In the genomic region with DNA sequence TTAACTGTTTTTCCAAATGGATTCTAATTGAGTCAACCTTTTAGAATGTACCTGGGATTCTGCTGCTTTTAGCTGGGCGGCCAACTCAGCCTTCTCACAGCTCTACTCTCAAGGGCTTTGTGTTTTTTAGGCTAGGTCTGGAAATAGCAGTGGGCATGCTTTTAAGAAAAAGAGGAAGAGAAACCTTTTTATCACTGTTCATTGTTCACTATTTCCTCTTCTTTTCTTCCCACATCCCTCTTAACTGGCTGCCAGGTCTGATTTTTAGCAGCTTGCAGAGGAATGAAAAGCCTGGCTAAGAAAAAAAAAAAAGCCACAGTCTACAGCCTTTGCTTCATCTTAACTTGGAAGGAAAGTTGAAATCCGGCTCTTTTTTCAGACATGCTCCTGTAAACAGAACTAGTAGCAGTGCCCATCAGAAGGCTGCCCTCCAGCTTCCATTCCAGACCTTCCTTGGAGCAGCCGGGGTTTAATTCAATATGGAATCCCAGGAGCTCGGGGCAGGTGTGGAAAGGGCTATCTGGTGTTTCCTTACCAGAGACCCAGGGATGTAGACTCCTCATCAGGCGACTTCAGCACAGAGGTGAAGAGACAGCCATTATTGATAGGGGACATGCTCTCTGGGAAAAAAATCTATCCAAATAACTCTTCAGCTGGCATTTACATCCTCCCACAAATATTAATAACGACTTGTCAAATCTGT, we compare ENCODE assay signal across 10 cellular contexts.
DNase-seq lines count a peak whose midpoint lies in the region; ATAC-seq, FAIRE-seq and TF ChIP-seq lines count a peak whose summit lies in the region.
"Had no signal": no experiment of that assay in that cellular context is flagged by ENCODE, and none has a peak within 500 bp of the region (broad histone marks: within the 10 kb centered on the region; RNA-seq: fewer than 3 reads in every experiment).

No MANE protein-coding gene starts in this region.

- TF ChIP-seq POLR2A in NB4 (IDR thresholded peaks at IDR 0.05; ENCODE audit: extremely low read depth, insufficient read length) (no peak), endothelial cell of umbilical vein (IDR thresholded peaks at IDR 0.05; ENCODE audit: low read depth, low read length) (no peak), lower leg skin (IDR thresholded peaks at IDR 0.05) (no peak)

- peak overlapping the region in 1 of 7 donors; percentile 91 for H3K27ac Mint-ChIP-seq in CD4-positive, alpha-beta memory T cell

- H3K4me1 ChIP-seq in CD4-positive, alpha-beta memory T cell (ENCODE audit: insufficient read depth, low read length) = peaks cover 7% of the 10 kb centered on the region
- H3K4me1 ChIP-seq in endothelial cell of umbilical vein (ENCODE audit: control insufficient read depth, extremely low read depth, insufficient read depth, low read length) = peaks cover 3% of the 10 kb centered on the region
- H3K4me1 ChIP-seq: psoas muscle had no signal

- POLR2A ChIA-PET in CD4-positive, alpha-beta memory T cell (lab: Charles Lee; ENCODE audit: partially characterized antibody) = interaction anchor here (1.3 kb wide), 1 partner anchor 406 kb away, joined by 3 read pairs; no protein-coding TSS in a partner anchor
- POLR2A ChIA-PET in endothelial cell of umbilical vein (lab: Charles Lee) = no interaction called here

- no peaks in the 10 kb centered on the region for H3K36me3 Mint-ChIP-seq in CD4-positive, alpha-beta memory T cell

- H3K4me3 ChIP-seq in CD4-positive, alpha-beta memory T cell (ENCODE audit: low read length in 2 of 2) = no peak overlapping the region
- H3K4me3 ChIP-seq in NB4 (ENCODE audit: low read depth, low read length) (no peak overlapping the region), endothelial cell of umbilical vein (replicated peaks in 1 of 3; ENCODE audit: insufficient read depth in 1 of 3, low read depth in 1 of 3, low read length in 3 of 3) (no peak overlapping the region), lower leg skin (ENCODE audit: low read depth, poor library complexity, severe bottlenecking) (no peak overlapping the region)
- H3K4me3 ChIP-seq: psoas muscle had no signal

- peak; percentile 81 for ATAC-seq in GM21423 (IDR thresholded peaks at IDR 0.05; ENCODE audit: unreplicated experiment)
- no peak for ATAC-seq in HG02973 (IDR thresholded peaks at IDR 0.05; ENCODE audit: unreplicated experiment)

- TF ChIP-seq CTCF in NB4 (IDR thresholded peaks at IDR 0.05; ENCODE audit: low read depth, low read length) = no peak
- no peak for TF ChIP-seq CTCF in endothelial cell of umbilical vein (IDR thresholded peaks at IDR 0.05; ENCODE audit: extremely low read depth in 1 of 2, insufficient read depth in 1 of 2, low read depth in 1 of 2, low read length in 2 of 2)
- TF ChIP-seq CTCF in lower leg skin (IDR thresholded peaks at IDR 0.05) = no peak

- peak; percentile 46 for FAIRE-seq in endothelial cell of umbilical vein (lab: Jason Lieb, UNC)

- DNase-seq in CD4-positive, alpha-beta memory T cell = no peak
- peak; percentile 57 for DNase-seq in NB4 (ENCODE audit: low read depth)
- DNase-seq in endothelial cell of umbilical vein (ENCODE audit: low read depth, low spot score) = peak; percentile 13
- DNase-seq in lower leg skin (ENCODE audit: low spot score in 2 of 2) = no peak
- DNase-seq in activated CD4-positive, CD25-positive, alpha-beta regulatory T cell (lab: John Stamatoyannopoulos, UW) = no peak
- DNase-seq in stimulated activated naive CD4-positive, alpha-beta T cell treated with Interleukin-2 at 50 U/mL for 16 hours (lab: John Stamatoyannopoulos, UW) = no peak

- no TSS peak for BruUV-seq in endothelial cell of umbilical vein (replicated peaks; lab: Mats Ljungman, UMichigan)

- no peaks in the 10 kb centered on the region for H3K9me3 ChIP-seq in CD4-positive, alpha-beta memory T cell (ENCODE audit: control insufficient read depth in 1 of 2, low read length in 2 of 2)
- H3K9me3 ChIP-seq in endothelial cell of umbilical vein (replicated peaks; ENCODE audit: control insufficient read depth, insufficient read depth, low read length) = no peaks in the 10 kb centered on the region
- H3K9me3 ChIP-seq: psoas muscle, stomach had no signal

- no peak overlapping the region for H3K4me2 ChIP-seq in endothelial cell of umbilical vein (ENCODE audit: insufficient read depth, low read length)

- no peak overlapping the region for H2AFZ ChIP-seq in endothelial cell of umbilical vein (ENCODE audit: low read depth, low read length)

- CTCF ChIA-PET in CD4-positive, alpha-beta memory T cell (lab: Charles Lee; ENCODE audit: partially characterized antibody) = interaction anchor here (0.7 to 5.2 kb wide), 43 partner anchors 10 to 477 kb away, joined by 3 to 144 read pairs (median 5); partner anchors contain the start of gene GAD1
- CTCF ChIA-PET in endothelial cell of umbilical vein (lab: Charles Lee) = interaction anchor here (0.8 to 6.4 kb wide), 40 partner anchors 10 to 465 kb away, joined by 3 to 115 read pairs (median 5); partner anchors contain the start of genes GAD1 and SP5

- peaks cover 3 to 7% (median 6%) of the 10 kb centered on the region in 4 donors for H3K4me1 Mint-ChIP-seq in CD4-positive, alpha-beta memory T cell

- H3K9me3 Mint-ChIP-seq in CD4-positive, alpha-beta memory T cell = no peaks in the 10 kb centered on the region

- H3K27me3 ChIP-seq in CD4-positive, alpha-beta memory T cell (ENCODE audit: insufficient read depth, low read length) = peaks cover 15% of the 10 kb centered on the region
- H3K27me3 ChIP-seq in endothelial cell of umbilical vein (ENCODE audit: control insufficient read depth in 2 of 2, insufficient read depth in 2 of 2, low read length in 2 of 2) = peaks cover 10 to 32% of the 10 kb centered on the region in 2 experiments

- peaks cover 18 to 34% of the 10 kb centered on the region in 2 donors for H3K27me3 Mint-ChIP-seq in CD4-positive, alpha-beta memory T cell

- H3K9ac ChIP-seq in endothelial cell of umbilical vein (replicated peaks; ENCODE audit: extremely low read depth, insufficient read depth, low read length) = no peak overlapping the region

- no peaks in the 10 kb centered on the region for H3K36me3 ChIP-seq in CD4-positive, alpha-beta memory T cell (ENCODE audit: insufficient read depth, low read length)
- no peaks in the 10 kb centered on the region for H3K36me3 ChIP-seq in endothelial cell of umbilical vein (ENCODE audit: control insufficient read depth in 2 of 2, extremely low read depth in 1 of 2, insufficient read depth in 2 of 2, low read length in 2 of 2)
- H3K36me3 ChIP-seq: stomach had no signal

- peak overlapping the region in 5 of 8 donors; percentile 2 to 79 (median 57) for H3K4me3 Mint-ChIP-seq in CD4-positive, alpha-beta memory T cell

- intact Hi-C loops in CD4-positive, alpha-beta memory T cell (cut with micrococcal nuclease) = loop anchor here (1.0 to 5.0 kb wide), 3 partner anchors 48 to 465 kb away; no protein-coding TSS in a partner anchor
- intact Hi-C loops in endothelial cell of umbilical vein (cut with micrococcal nuclease) (loop anchor here (1.0 to 5.0 kb wide), 3 partner anchors 124 to 404 kb away; no protein-coding TSS in a partner anchor), lower leg skin (cut with DNase I; ENCODE audit: low total_unique reads) (loop anchor here (5.0 kb wide), 1 partner anchor 404 kb away; no protein-coding TSS in a partner anchor)

- no peaks in the 10 kb centered on the region for H4K20me1 ChIP-seq in endothelial cell of umbilical vein (replicated peaks; ENCODE audit: control insufficient read depth, extremely low read depth, insufficient read depth, low read length)

- H3K9me1 ChIP-seq in endothelial cell of umbilical vein (replicated peaks; ENCODE audit: control insufficient read depth, extremely low read depth, insufficient read depth, low read length) = no peaks in the 10 kb centered on the region

- H3K27ac ChIP-seq in CD4-positive, alpha-beta memory T cell (ENCODE audit: low read depth, low read length) = no peak overlapping the region
- H3K27ac ChIP-seq in endothelial cell of umbilical vein (ENCODE audit: insufficient read depth, low read depth, low read length) = no peak overlapping the region
- H3K27ac ChIP-seq: psoas muscle, stomach had no signal

- dilution Hi-C loops in endothelial cell of umbilical vein (cut with MboI; ENCODE audit: extremely low pct_ligation_motif_present, low sequenced_read_pairs) = no loop called here

- no peaks in the 10 kb centered on the region for H3K79me2 ChIP-seq in endothelial cell of umbilical vein (ENCODE audit: control insufficient read depth, insufficient read depth, low read length)

- WGBS in lower leg skin, 2 donors = 33 to 39% methylated on average over 6 of the region's 6 CpGs

TF ChIP-seq in endothelial cell of umbilical vein, 7 proteins besides CTCF, POLR2A, EP300 and RAD21:
- TF ChIP-seq MAX (IDR thresholded peaks at IDR 0.05; ENCODE audit: insufficient read depth, insufficient read length) (no peak), GATA2 (IDR thresholded peaks at IDR 0.05; ENCODE audit: insufficient read depth, insufficient read length, low read depth, low read length) (no peak), JUN (IDR thresholded peaks at IDR 0.05; ENCODE audit: borderline replicate concordance, insufficient read depth, insufficient read length, low read depth) (no peak), FOS (IDR thresholded peaks at IDR 0.05; ENCODE audit: borderline replicate concordance, insufficient read depth, low read length) (no peak), EZH2 (IDR thresholded peaks at IDR 0.05; ENCODE audit: borderline replicate concordance, low read depth, low read length, severe bottlenecking) (no peak), MYC (IDR thresholded peaks at IDR 0.05; ENCODE audit: low read depth, low read length) (no peak), POLR2AphosphoS5 (IDR thresholded peaks at IDR 0.05; ENCODE audit: insufficient read depth, low read depth, low read length) (no peak)

Comparison
In these comparisons a context has a peak if more than half of its experiments do, and no peak if none do; other contexts are left out.
1. DNase-seq: peak in NB4 (single experiment) and endothelial cell of umbilical vein (single experiment); none in CD4-positive, alpha-beta memory T cell (0 of 5), lower leg skin (0 of 2), activated CD4-positive, CD25-positive, alpha-beta regulatory T cell (0 of 4) and stimulated activated naive CD4-positive, alpha-beta T cell treated with Interleukin-2 at 50 U/mL for 16 hours (single experiment).